Comparison of ENCODE assay signal across 19 cellular contexts in the genomic region with DNA sequence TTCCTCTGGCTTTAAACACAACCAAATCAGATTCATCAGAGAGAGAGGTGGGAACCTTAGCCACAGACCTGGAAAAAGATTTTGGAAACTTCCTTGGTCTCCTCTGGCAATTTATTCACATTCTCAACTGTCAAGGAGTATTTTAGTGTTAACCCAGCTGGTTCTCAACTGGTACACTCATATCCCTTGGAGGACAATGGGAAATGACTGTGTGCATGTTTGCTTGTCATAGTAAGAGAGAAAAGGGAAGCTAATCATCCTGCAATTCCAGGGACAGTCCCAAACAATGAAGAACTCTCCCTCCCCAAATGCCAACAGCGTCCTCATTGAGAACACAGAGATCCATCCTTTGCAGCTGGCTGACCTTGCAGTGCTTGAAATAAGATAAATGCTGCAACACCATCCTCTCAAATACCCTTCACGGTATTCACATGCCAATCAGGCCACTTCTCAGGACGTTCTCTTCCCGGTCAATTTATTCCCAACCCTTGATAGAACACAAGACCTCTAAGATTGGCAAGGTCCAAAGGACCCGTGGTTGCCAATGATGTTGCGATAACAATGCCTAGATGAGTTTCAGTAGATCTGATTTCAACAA.
DNase-seq lines count a peak whose midpoint lies in the region; ATAC-seq and TF ChIP-seq lines count a peak whose summit lies in the region.
"Had no signal": no experiment of that assay in that cellular context is flagged by ENCODE, and none has a peak within 500 bp of the region (broad histone marks: within the 10 kb centered on the region; RNA-seq: fewer than 3 reads in every experiment).

No MANE protein-coding gene starts in this region.

- H3K36me3 ChIP-seq in GM23338 (ENCODE audit: insufficient read depth) (peaks cover 3% of the 10 kb centered on the region), right atrium auricular region (no peaks in the 10 kb centered on the region)
- H3K36me3 ChIP-seq: upper lobe of left lung had no signal

- H3K27me3 Mint-ChIP-seq in GM23338 (ENCODE audit: insufficient read depth, low read depth, poor library complexity), result no peaks in the 10 kb centered on the region
- H3K27me3 Mint-ChIP-seq in CD4-positive, alpha-beta T cell, result peaks cover 35% of the 10 kb centered on the region

- no peak for ATAC-seq in GM23338
- no peak for ATAC-seq in CD4-positive, alpha-beta T cell (ENCODE audit: poor library complexity)

- H3K27me3 ChIP-seq in GM23338 (ENCODE audit: insufficient read depth), result no peaks in the 10 kb centered on the region
- H3K27me3 ChIP-seq in right atrium auricular region, result no peaks in the 10 kb centered on the region
- H3K27me3 ChIP-seq in CD4-positive, alpha-beta T cell (ENCODE audit: control insufficient read depth, insufficient read depth, low read length), result peaks cover 5% of the 10 kb centered on the region
- H3K27me3 ChIP-seq: upper lobe of left lung had no signal

- TF ChIP-seq CTCF in GM23338 (conservative IDR thresholded peaks at IDR 0.05; ENCODE audit: low read depth in 2 of 2) (no peak), right atrium auricular region (IDR thresholded peaks at IDR 0.05) (no peak)
- TF ChIP-seq CTCF in CD4-positive, alpha-beta T cell (IDR thresholded peaks at IDR 0.05), result no peak

- H3K4me3 Mint-ChIP-seq in GM23338, result no peak overlapping the region
- H3K4me3 Mint-ChIP-seq in CD4-positive, alpha-beta T cell, result no peak overlapping the region
- H3K4me3 Mint-ChIP-seq: nephron progenitor cell, T-helper 17 cell had no signal

- DNase-seq in GM23338 (ENCODE audit: low spot score) (no peak), M059J (ENCODE audit: low read depth) (peak; percentile 15), dermis blood vessel endothelial cell (peak; percentile 66), right atrium auricular region (ENCODE audit: low spot score) (no peak), SKM-1 (lab: John Stamatoyannopoulos, UW; ENCODE audit: unreplicated experiment) (no peak)
- no peak for DNase-seq in activated naive CD4-positive, alpha-beta T cell treated with Interleukin-2 at 50 U/mL for 16 hours
- no peak for DNase-seq in CD4-positive, alpha-beta T cell
- DNase-seq: activated T-cell treated with anti-CD3 and anti-CD28 coated beads, Interleukin-2, amount 50 U/mL, for 1 hour; GF-D8; glutamatergic neuron; HCEC 1CT; kidney; SK-N-SH; stimulated activated CD4-positive, alpha-beta T cell treated with anti-CD3 and anti-CD28 coated beads, Interleukin-12 subunit alpha, Interleukin-12 subunit beta, amount 100 ng/mL, for 4 hours; stimulated activated CD4-positive, alpha-beta T cell treated with anti-CD3 and anti-CD28 coated beads, Interleukin-4, amount 100 ng/mL, for 1 hour; T-helper 17 cell had no signal

- CTCF ChIA-PET in CD4-positive, alpha-beta T cell (lab: Charles Lee), result no interaction called here

- peaks cover 53% of the 10 kb centered on the region for H3K4me1 Mint-ChIP-seq in GM23338
- no peaks in the 10 kb centered on the region for H3K4me1 Mint-ChIP-seq in CD4-positive, alpha-beta T cell (ENCODE audit: low read depth)

- no peak overlapping the region for H3K4me2 ChIP-seq in GM23338
- H3K4me2 ChIP-seq: SK-N-SH had no signal

- H3K79me2 ChIP-seq in GM23338 (replicated peaks; ENCODE audit: insufficient read depth), result no peaks in the 10 kb centered on the region

- peaks cover 32% of the 10 kb centered on the region for H3K4me1 ChIP-seq in GM23338 (ENCODE audit: insufficient read depth)
- H3K4me1 ChIP-seq in right atrium auricular region, result peaks cover 0 to 12% of the 10 kb centered on the region in 2 donors

- H2AFZ ChIP-seq in GM23338, result no peak overlapping the region

- H3K4me3 ChIP-seq in GM23338 (no peak overlapping the region), right atrium auricular region (no peak overlapping the region)
- H3K4me3 ChIP-seq: lung, upper lobe of left lung had no signal

- no peaks in the 10 kb centered on the region; the same call in 1 of the 2 replicates for H3F3A ChIP-seq in GM23338 (replicated peaks; ENCODE audit: low read depth)

- H3K9me3 ChIP-seq in right atrium auricular region, result no peaks in the 10 kb centered on the region
- no peaks in the 10 kb centered on the region for H3K9me3 ChIP-seq in CD4-positive, alpha-beta T cell (ENCODE audit: control insufficient read depth, low read length)
- H3K9me3 ChIP-seq: SK-N-SH, upper lobe of left lung had no signal

- H3K27ac ChIP-seq in GM23338 (ENCODE audit: low read depth) (peak overlapping the region; percentile 89), right atrium auricular region (peak overlapping the region; percentile 16 to 74)
- no peak overlapping the region for H3K27ac ChIP-seq in CD4-positive, alpha-beta T cell (ENCODE audit: low read depth, low read length)
- H3K27ac ChIP-seq: upper lobe of left lung had no signal

- H3K36me3 Mint-ChIP-seq in GM23338 (ENCODE audit: low read depth), result peaks cover 13% of the 10 kb centered on the region; the same call in 2 of the 3 replicates
- H3K36me3 Mint-ChIP-seq in CD4-positive, alpha-beta T cell (ENCODE audit: low read depth), result no peaks in the 10 kb centered on the region

- H3K27ac Mint-ChIP-seq in GM23338, result no peak overlapping the region
- H3K27ac Mint-ChIP-seq in CD4-positive, alpha-beta T cell, result no peak overlapping the region
- H3K27ac Mint-ChIP-seq: nephron progenitor cell, T-helper 17 cell had no signal

- H4K20me1 ChIP-seq in GM23338 (replicated peaks; ENCODE audit: insufficient read depth), result peaks cover 3% of the 10 kb centered on the region; the same call in 1 of the 2 replicates

- H3K9me2 ChIP-seq in GM23338 (ENCODE audit: insufficient read depth), result no peaks in the 10 kb centered on the region
- H3K9me2 ChIP-seq: SK-N-SH had no signal

- H3K9me3 Mint-ChIP-seq in GM23338, result no peaks in the 10 kb centered on the region
- H3K9me3 Mint-ChIP-seq in CD4-positive, alpha-beta T cell, result no peaks in the 10 kb centered on the region
- H3K9me3 Mint-ChIP-seq: nephron progenitor cell had no signal

- POLR2A ChIA-PET in CD4-positive, alpha-beta T cell (lab: Charles Lee), result no interaction called here

- intact Hi-C loops in CD4-positive, alpha-beta T cell (cut with DNase I, micrococcal nuclease), result loop anchor here in 1 of 2 experiments (2.0 kb wide), 1 partner anchor 223 kb away; no protein-coding TSS in a partner anchor

TF ChIP-seq in GM23338, 12 proteins besides CTCF, POLR2A, EP300 and RAD21 (continues in another document):
- no peak for TF ChIP-seq JUNB (IDR thresholded peaks at IDR 0.05; ENCODE audit: unreplicated experiment)
- no peak for TF ChIP-seq STAT1 (IDR thresholded peaks at IDR 0.05; ENCODE audit: unreplicated experiment)
- no peak for TF ChIP-seq ZNF114 (CRISPR knock-in tag; IDR thresholded peaks at IDR 0.05)
- TF ChIP-seq, protein P1, sequence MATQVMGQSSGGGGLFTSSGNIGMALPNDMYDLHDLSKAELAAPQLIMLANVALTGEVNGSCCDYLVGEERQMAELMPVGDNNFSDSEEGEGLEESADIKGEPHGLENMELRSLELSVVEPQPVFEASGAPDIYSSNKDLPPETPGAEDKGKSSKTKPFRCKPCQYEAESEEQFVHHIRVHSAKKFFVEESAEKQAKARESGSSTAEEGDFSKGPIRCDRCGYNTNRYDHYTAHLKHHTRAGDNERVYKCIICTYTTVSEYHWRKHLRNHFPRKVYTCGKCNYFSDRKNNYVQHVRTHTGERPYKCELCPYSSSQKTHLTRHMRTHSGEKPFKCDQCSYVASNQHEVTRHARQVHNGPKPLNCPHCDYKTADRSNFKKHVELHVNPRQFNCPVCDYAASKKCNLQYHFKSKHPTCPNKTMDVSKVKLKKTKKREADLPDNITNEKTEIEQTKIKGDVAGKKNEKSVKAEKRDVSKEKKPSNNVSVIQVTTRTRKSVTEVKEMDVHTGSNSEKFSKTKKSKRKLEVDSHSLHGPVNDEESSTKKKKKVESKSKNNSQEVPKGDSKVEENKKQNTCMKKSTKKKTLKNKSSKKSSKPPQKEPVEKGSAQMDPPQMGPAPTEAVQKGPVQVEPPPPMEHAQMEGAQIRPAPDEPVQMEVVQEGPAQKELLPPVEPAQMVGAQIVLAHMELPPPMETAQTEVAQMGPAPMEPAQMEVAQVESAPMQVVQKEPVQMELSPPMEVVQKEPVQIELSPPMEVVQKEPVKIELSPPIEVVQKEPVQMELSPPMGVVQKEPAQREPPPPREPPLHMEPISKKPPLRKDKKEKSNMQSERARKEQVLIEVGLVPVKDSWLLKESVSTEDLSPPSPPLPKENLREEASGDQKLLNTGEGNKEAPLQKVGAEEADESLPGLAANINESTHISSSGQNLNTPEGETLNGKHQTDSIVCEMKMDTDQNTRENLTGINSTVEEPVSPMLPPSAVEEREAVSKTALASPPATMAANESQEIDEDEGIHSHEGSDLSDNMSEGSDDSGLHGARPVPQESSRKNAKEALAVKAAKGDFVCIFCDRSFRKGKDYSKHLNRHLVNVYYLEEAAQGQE (IDR thresholded peaks at IDR 0.05; ENCODE audit: unreplicated experiment), result no peak

Comparison
In these comparisons a context has a peak if more than half of its experiments do, and no peak if none do; other contexts are left out.
1. DNase-seq: peak in M059J (single experiment) and dermis blood vessel endothelial cell (single experiment); none in GM23338 (single experiment), right atrium auricular region (single experiment), activated naive CD4-positive, alpha-beta T cell treated with Interleukin-2 at 50 U/mL for 16 hours (single experiment), CD4-positive, alpha-beta T cell (0 of 10) and SKM-1 (single experiment).